1 cellular context compared by ENCODE assay signal in genomic region chr7:45089314-45089891, GRCh38.
TF ChIP-seq lines count a peak whose summit lies in the region.

No MANE protein-coding gene starts in this region.

TF ChIP-seq in GM23338, 12 proteins besides CTCF, POLR2A, EP300 and RAD21 (continued from another document):
- no peak for TF ChIP-seq ZNF462 (CRISPR knock-in tag; IDR thresholded peaks at IDR 0.05)
